Comparison of ENCODE assay signal across 9 cellular contexts in the genomic region with DNA sequence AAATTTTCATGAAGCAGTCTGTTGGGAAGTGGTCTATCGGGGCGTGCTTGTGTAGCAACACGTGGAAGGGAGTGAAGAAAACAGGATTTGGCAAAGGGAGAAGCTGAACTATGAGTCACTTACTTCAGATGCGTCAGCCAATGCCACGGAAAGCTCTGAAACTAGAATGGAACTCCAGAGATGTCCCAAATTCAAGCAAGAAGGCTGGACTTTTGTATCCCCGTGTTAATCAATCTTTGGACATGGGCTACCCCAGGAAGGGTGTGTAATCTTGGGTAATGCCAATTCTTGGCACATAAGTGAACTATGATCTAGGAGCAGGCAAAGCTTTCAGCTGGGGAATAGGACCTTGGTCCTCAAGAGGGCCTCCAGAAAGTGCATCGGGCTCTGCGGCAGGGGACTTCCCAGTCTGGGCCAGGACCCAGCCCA.
DNase-seq lines count a peak whose midpoint lies in the region; ATAC-seq, FAIRE-seq and TF ChIP-seq lines count a peak whose summit lies in the region.
"Had no signal": no experiment of that assay in that cellular context is flagged by ENCODE, and none has a peak within 500 bp of the region (broad histone marks: within the 10 kb centered on the region; RNA-seq: fewer than 3 reads in every experiment).

No MANE protein-coding gene starts in this region.

- H3K27ac ChIP-seq in H1 (ENCODE audit: low read depth, low read length), result no peak overlapping the region

- H3K79me2 ChIP-seq in H1 (ENCODE audit: control insufficient read depth in 1 of 2, insufficient read depth in 2 of 2, low read length in 2 of 2), result no peaks in the 10 kb centered on the region

- no peak overlapping the region for H3K14ac ChIP-seq in H1 (ENCODE audit: insufficient read length)

- no peak overlapping the region for H4K5ac ChIP-seq in H1 (ENCODE audit: insufficient read length, low read depth, low read length)

- ATAC-seq in omental fat pad (ENCODE audit: low FRiP score) (peak; percentile 60), GM18519 (IDR thresholded peaks at IDR 0.05; ENCODE audit: low FRiP score, unreplicated experiment) (no peak), HG03520 (IDR thresholded peaks at IDR 0.05; ENCODE audit: unreplicated experiment) (no peak), GM18873 (IDR thresholded peaks at IDR 0.05; ENCODE audit: low FRiP score, unreplicated experiment) (no peak)

- H3K23ac ChIP-seq in H1 (ENCODE audit: insufficient read length), result no peak overlapping the region

- H3K23me2 ChIP-seq in H1 (ENCODE audit: low read depth, low read length), result no peaks in the 10 kb centered on the region

- no peak overlapping the region for H3K56ac ChIP-seq in H1 (replicated peaks; ENCODE audit: insufficient read length, low read depth, low read length)

- no peak for TF ChIP-seq POLR2A in H1 (IDR thresholded peaks at IDR 0.05; ENCODE audit: control extremely low read depth in 1 of 2, low read depth in 2 of 2, low read length in 2 of 2)

- TF ChIP-seq RAD21 in H1 (IDR thresholded peaks at IDR 0.05 in 1 of 2, conservative IDR thresholded peaks at IDR 0.05 in 1 of 2; ENCODE audit: low read depth in 2 of 2, low read length in 2 of 2), result no peak

- H3K4me2 ChIP-seq in H1 (ENCODE audit: insufficient read depth in 1 of 2, low read depth in 2 of 2, low read length in 2 of 2), result no peak overlapping the region

- H4K8ac ChIP-seq in H1 (ENCODE audit: extremely low read depth, insufficient read depth, low read length), result no peak overlapping the region

- H3K18ac ChIP-seq in H1 (ENCODE audit: extremely low read depth, low read length), result peak overlapping the region; percentile 49; the same call in 1 of the 2 replicates

- H3K79me1 ChIP-seq in H1 (ENCODE audit: low read depth, low read length), result no peaks in the 10 kb centered on the region

- H3K4ac ChIP-seq in H1 (replicated peaks; ENCODE audit: insufficient read length, low read depth, low read length), result no peak overlapping the region

- H2BK15ac ChIP-seq in H1 (ENCODE audit: low read length), result 0 out of 2 replicates have a peak overlapping the region, but pooled peaks have one; percentile 5

- TF ChIP-seq CTCF in H1 (IDR thresholded peaks at IDR 0.05; ENCODE audit: control extremely low read depth in 1 of 3, insufficient read depth in 1 of 3, low read depth in 1 of 3, low read length in 3 of 3) (no peak), omental fat pad (IDR thresholded peaks at IDR 0.05) (no peak)

- peaks cover 0 to 14% (median 13%) of the 10 kb centered on the region in 4 experiments; a peak in 6 of 7 replicates for H3K4me1 ChIP-seq in H1 (replicated peaks in 1 of 4; ENCODE audit: control insufficient read depth in 3 of 4, insufficient read depth in 4 of 4, low read length in 3 of 4)

- DNase-seq in AG08396 (ENCODE audit: low spot score) (peak; percentile 73), MV-4-11 (lab: John Stamatoyannopoulos, UW) (peak; percentile 51), H1 (ENCODE audit: low read depth in 1 of 2, low spot score in 2 of 2) (no peak), omental fat pad (ENCODE audit: low spot score) (no peak), NCI-H128 (lab: John Stamatoyannopoulos, UW; ENCODE audit: unreplicated experiment) (no peak)
- DNase-seq: DMS153 had no signal

- POLR2A ChIA-PET in H1 (lab: Charles Lee; ENCODE audit: partially characterized antibody), result interaction anchor here (1.4 kb wide), 1 partner anchor 13 kb away, joined by 3 read pairs; no protein-coding TSS in a partner anchor

- 95% methylated on average over 8 of the region's 8 CpGs; no CpG with 5 or more reads in 1 of the 2 experiments for WGBS in H1 (ENCODE audit: extremely low coverage in 1 of 2, insufficient coverage in 1 of 2, insufficient read length in 1 of 2, insufficient replicate concordance in 2 of 2, low coverage in 1 of 2, low lambda C conversion rate in 2 of 2, missing lambda C conversion rate in 1 of 2), 2 experiments

- H3K9ac ChIP-seq in H1 (replicated peaks in 1 of 4; ENCODE audit: extremely low read depth in 1 of 4, low read depth in 3 of 4, low read length in 3 of 4), result no peak overlapping the region

- H3K4me3 ChIP-seq in H1 (ENCODE audit: extremely low read depth in 1 of 4, insufficient read depth in 2 of 4, low read depth in 3 of 4, low read length in 4 of 4), result no peak overlapping the region

- H4K20me1 ChIP-seq in H1 (replicated peaks in 1 of 2; ENCODE audit: control insufficient read depth in 1 of 2, insufficient read depth in 2 of 2, low read length in 2 of 2), result no peaks in the 10 kb centered on the region

- H2AFZ ChIP-seq in H1 (ENCODE audit: low read length), result no peak overlapping the region

- peak overlapping the region; percentile 1 for H4K91ac ChIP-seq in H1 (replicated peaks; ENCODE audit: insufficient read length, low read length)

- no peak for TF ChIP-seq EP300 in H1 (IDR thresholded peaks at IDR 0.05; ENCODE audit: borderline replicate concordance in 1 of 2, low read depth in 2 of 2, low read length in 2 of 2)

- H2AK5ac ChIP-seq in H1 (ENCODE audit: low read depth, low read length), result peak overlapping the region; percentile 54; the same call in 1 of the 2 replicates

- FAIRE-seq in H1 (lab: Jason Lieb, UNC), result no peak

- no peaks in the 10 kb centered on the region for H3K36me3 ChIP-seq in H1 (ENCODE audit: control insufficient read depth in 2 of 4, insufficient read depth in 4 of 4, low read length in 3 of 4)

- peak overlapping the region; percentile 41; the same call in 1 of the 2 replicates for H2BK12ac ChIP-seq in H1 (ENCODE audit: low read depth, low read length)

- no peaks in the 10 kb centered on the region for H3K27me3 ChIP-seq in H1 (replicated peaks in 1 of 4; ENCODE audit: control insufficient read depth in 3 of 4, extremely low read depth in 1 of 4, insufficient read depth in 3 of 4, low read length in 3 of 4)

- peak overlapping the region; percentile 51; the same call in 1 of the 2 replicates for H2BK20ac ChIP-seq in H1 (ENCODE audit: low read length)

- CTCF ChIA-PET in H1 (lab: Charles Lee; ENCODE audit: partially characterized antibody), result no interaction called here

- H2BK120ac ChIP-seq in H1 (replicated peaks; ENCODE audit: low read depth, low read length), result no peak overlapping the region

- H2BK5ac ChIP-seq in H1 (ENCODE audit: low read depth, low read length), result no peak overlapping the region

- H3K9me3 ChIP-seq in H1 (ENCODE audit: insufficient read depth in 2 of 2, low read depth in 1 of 2, low read length in 1 of 2), result no peaks in the 10 kb centered on the region

TF ChIP-seq in H1, 55 proteins besides CTCF, POLR2A, EP300 and RAD21:
- TF ChIP-seq KDM5A (IDR thresholded peaks at IDR 0.05; ENCODE audit: low read length), result no peak
- no peak for TF ChIP-seq RBBP5 (IDR thresholded peaks at IDR 0.05; ENCODE audit: borderline replicate concordance, low read depth, low read length)
- no peak for TF ChIP-seq POLR2AphosphoS5 (IDR thresholded peaks at IDR 0.05; ENCODE audit: low read depth, low read length)
- TF ChIP-seq, protein P1, sequence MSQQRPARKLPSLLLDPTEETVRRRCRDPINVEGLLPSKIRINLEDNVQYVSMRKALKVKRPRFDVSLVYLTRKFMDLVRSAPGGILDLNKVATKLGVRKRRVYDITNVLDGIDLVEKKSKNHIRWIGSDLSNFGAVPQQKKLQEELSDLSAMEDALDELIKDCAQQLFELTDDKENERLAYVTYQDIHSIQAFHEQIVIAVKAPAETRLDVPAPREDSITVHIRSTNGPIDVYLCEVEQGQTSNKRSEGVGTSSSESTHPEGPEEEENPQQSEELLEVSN (IDR thresholded peaks at IDR 0.05), result no peak
- no peak for TF ChIP-seq CBX8 (IDR thresholded peaks at IDR 0.05; ENCODE audit: borderline replicate concordance, low read depth, low read length)
- no peak for TF ChIP-seq ATF2 (IDR thresholded peaks at IDR 0.05; ENCODE audit: low read length)
- TF ChIP-seq GABPA (IDR thresholded peaks at IDR 0.05; ENCODE audit: borderline replicate concordance, insufficient read depth, low read length), result no peak
- TF ChIP-seq TAF7 (optimal IDR thresholded peaks at IDR 0.05; ENCODE audit: borderline replicate concordance, low read depth, low read length), result no peak
- TF ChIP-seq KDM4A (IDR thresholded peaks at IDR 0.05; ENCODE audit: low read depth, low read length, severe bottlenecking), result no peak
- no peak for TF ChIP-seq PHF8 (conservative IDR thresholded peaks at IDR 0.05; ENCODE audit: low read depth, low read length)
- TF ChIP-seq CHD2 (IDR thresholded peaks at IDR 0.05; ENCODE audit: low read length), result no peak
- no peak for TF ChIP-seq MAFK (IDR thresholded peaks at IDR 0.05; ENCODE audit: low read depth, low read length)
- no peak for TF ChIP-seq RXRA (IDR thresholded peaks at IDR 0.05; ENCODE audit: insufficient read depth, low read depth, low read length)
- no peak for TF ChIP-seq SRF (IDR thresholded peaks at IDR 0.05; ENCODE audit: low read depth, low read length)
- TF ChIP-seq CHD1 (IDR thresholded peaks at IDR 0.05; ENCODE audit: low read depth, low read length), result no peak
- TF ChIP-seq TEAD4 (IDR thresholded peaks at IDR 0.05; ENCODE audit: low read depth, low read length), result no peak
- TF ChIP-seq JUND (IDR thresholded peaks at IDR 0.05; ENCODE audit: low read length), result no peak
- no peak for TF ChIP-seq HDAC2 (IDR thresholded peaks at IDR 0.05; ENCODE audit: borderline replicate concordance in 1 of 2, low read depth in 2 of 2, low read length in 2 of 2)
- no peak for TF ChIP-seq SP2 (IDR thresholded peaks at IDR 0.05; ENCODE audit: low read length)
- TF ChIP-seq, protein P2, sequence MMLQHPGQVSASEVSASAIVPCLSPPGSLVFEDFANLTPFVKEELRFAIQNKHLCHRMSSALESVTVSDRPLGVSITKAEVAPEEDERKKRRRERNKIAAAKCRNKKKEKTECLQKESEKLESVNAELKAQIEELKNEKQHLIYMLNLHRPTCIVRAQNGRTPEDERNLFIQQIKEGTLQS (IDR thresholded peaks at IDR 0.05; ENCODE audit: insufficient read depth, low read depth, low read length), result no peak
TF ChIP-seq in H1: peak in this region for 0.

Comparison
In these comparisons a context has a peak if more than half of its experiments do, and no peak if none do; other contexts are left out.
1. DNase-seq: peak in AG08396 (single experiment) and MV-4-11 (single experiment); none in H1 (0 of 2), omental fat pad (single experiment) and NCI-H128 (single experiment).